In the genomic region with DNA sequence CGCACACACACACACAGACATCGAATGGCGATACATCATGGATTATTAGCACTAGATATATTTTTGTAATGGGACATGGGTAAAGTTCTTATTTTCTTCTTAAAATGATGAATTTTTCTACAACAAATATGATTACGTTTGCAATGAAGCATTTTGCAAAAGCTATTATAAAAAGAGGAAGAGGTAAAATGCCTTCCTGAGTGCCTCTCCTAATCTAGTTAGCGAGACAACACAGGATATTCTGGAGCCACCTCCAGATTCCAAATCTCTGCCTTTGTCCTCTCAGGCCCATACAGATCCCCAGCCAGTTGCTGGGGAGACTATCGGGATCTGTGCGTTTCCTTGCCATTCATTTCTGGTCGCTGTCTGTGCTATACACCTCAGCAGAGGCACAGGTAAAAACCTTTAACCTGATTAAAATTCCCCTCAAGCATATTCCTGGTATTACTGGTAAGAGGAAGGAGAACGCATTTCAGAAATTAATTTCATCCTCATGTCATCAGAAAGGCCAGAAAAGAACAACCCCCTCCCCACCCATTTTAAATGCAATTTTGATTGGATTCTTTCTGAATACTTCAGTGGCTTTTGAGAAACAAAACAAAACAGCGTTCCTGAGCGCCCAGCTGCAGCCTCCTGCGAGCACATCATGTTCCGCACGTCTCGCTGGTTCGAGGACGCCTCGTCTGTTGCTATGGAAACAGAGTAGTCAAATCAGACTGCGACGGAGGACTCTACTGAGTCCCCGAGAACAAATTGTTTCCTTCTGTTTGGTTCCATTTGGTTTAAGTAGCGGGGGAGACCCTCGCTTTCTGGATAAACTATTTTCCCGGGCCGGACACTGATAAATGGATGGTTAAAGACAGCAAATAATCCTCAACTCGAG, we compare ENCODE assay signal across 9 cellular contexts.
DNase-seq lines count a peak whose midpoint lies in the region; TF ChIP-seq lines count a peak whose summit lies in the region.
"Had no signal": no experiment of that assay in that cellular context is flagged by ENCODE, and none has a peak within 500 bp of the region (broad histone marks: within the 10 kb centered on the region; RNA-seq: fewer than 3 reads in every experiment).

No MANE protein-coding gene starts in this region.

- 55% methylated on average over 21 of the region's 26 CpGs for WGBS in HUES64

- peaks cover 12% of the 10 kb centered on the region; the same call in 1 of the 2 replicates for H3K4me1 ChIP-seq in HUES64 (ENCODE audit: insufficient read depth, low read length)

- H3K4me3 ChIP-seq in HUES64 (ENCODE audit: low read length) (peak overlapping the region; percentile 58), MG63 (no peak overlapping the region)

- H3K9me3 ChIP-seq in HUES64 (ENCODE audit: insufficient read depth, low read depth, low read length), result no peaks in the 10 kb centered on the region
- no peaks in the 10 kb centered on the region for H3K9me3 ChIP-seq in MG63

- no peak overlapping the region for H3K27ac ChIP-seq in HUES64 (ENCODE audit: low read depth, low read length)
- H3K27ac ChIP-seq: HL-60 had no signal

- DNase-seq in C1 segment of cervical spinal cord (lab: John Stamatoyannopoulos, UW) (peak in 10 of 14 donors; percentile 3 to 63 (median 26)), GM20000 (ENCODE audit: low spot score) (peak; percentile 73), amniotic stem cell (lab: John Stamatoyannopoulos, UW) (peak; percentile 40), iPS DF 19.7 (ENCODE audit: low read depth, low spot score) (peak; percentile 17), retina (peak; percentile 87), KG1 (lab: John Stamatoyannopoulos, UW) (no peak), MG63 (no peak)

- TF ChIP-seq CTCF in GM20000 (IDR thresholded peaks at IDR 0.05; ENCODE audit: extremely low read depth, missing control alignments), result no peak

- no peak overlapping the region for H3K9ac ChIP-seq in HUES64 (ENCODE audit: low read depth, low read length)

- no peaks in the 10 kb centered on the region for H3K36me3 ChIP-seq in HUES64 (ENCODE audit: insufficient read depth, low read length)
- H3K36me3 ChIP-seq in MG63, result no peaks in the 10 kb centered on the region

- peaks cover 18% of the 10 kb centered on the region; the same call in 1 of the 2 replicates for H3K27me3 ChIP-seq in HUES64 (ENCODE audit: insufficient read depth, low read length)
- no peaks in the 10 kb centered on the region for H3K27me3 ChIP-seq in MG63

Comparison
In these comparisons a context has a peak if more than half of its experiments do, and no peak if none do; other contexts are left out.
1. DNase-seq: peak in C1 segment of cervical spinal cord (10 of 14), GM20000 (single experiment), amniotic stem cell (single experiment), iPS DF 19.7 (single experiment) and retina (single experiment); none in KG1 (single experiment) and MG63 (single experiment).